Comparison of ENCODE assay signal across 32 cellular contexts in the genomic region with DNA sequence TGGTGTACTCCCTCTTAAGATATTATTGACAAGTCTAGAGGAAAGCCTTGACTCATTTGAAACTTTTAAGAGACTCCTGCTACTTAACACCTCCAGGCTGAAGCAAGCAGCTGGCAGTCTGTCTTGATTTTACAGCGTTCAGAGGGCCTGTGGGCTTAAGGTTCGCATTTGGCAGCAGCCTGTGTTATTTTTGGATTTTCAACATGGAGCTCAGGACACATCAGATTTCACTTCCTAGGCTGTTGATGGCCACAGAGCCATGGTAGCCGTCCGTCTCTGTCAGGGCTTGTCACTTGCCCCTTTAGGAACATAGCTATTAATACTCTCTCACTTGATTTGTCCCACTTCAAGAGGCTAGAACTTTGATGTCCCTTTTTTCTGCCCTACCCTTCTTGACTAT.
A peak's percentile ranks its signal among the peaks of the same experiment; 100 is the strongest.
DNase-seq lines count a peak whose midpoint lies in the region; ATAC-seq and TF ChIP-seq lines count a peak whose summit lies in the region.
"Had no signal": no experiment of that assay in that cellular context is flagged by ENCODE, and none has a peak within 500 bp of the region (broad histone marks: within the 10 kb centered on the region; RNA-seq: fewer than 3 reads in every experiment).

No MANE protein-coding gene starts in this region.

- H3K14ac ChIP-seq in neuronal stem cell (ENCODE audit: low read length): no peak overlapping the region

- H4K91ac ChIP-seq in neuronal stem cell (ENCODE audit: low read depth, low read length, poor library complexity): no peak overlapping the region

- H2AK5ac ChIP-seq in neuronal stem cell (ENCODE audit: low read depth, low read length): no peak overlapping the region

- ATAC-seq in activated CD8-positive, alpha-beta memory T cell treated with anti-CD3 and anti-CD28 coated beads, Interleukin-2, amount 10 ng/mL, durations not matched to agents 7 days and 5 days: no peak
- ATAC-seq in aorta (ENCODE audit: low FRiP score): no peak
- ATAC-seq in HG03342 (IDR thresholded peaks at IDR 0.05; ENCODE audit: unreplicated experiment): no peak
- ATAC-seq: activated CD4-positive, CD25-positive, alpha-beta regulatory T cell treated with anti-CD3 and anti-CD28 coated beads, Interleukin-2, amount 50 U/mL, for 24 hours; effector memory CD8-positive, alpha-beta T cell; natural killer cell; PC-3; right lobe of liver had no signal

- intact Hi-C loops in left ventricle myocardium inferior (cut with micrococcal nuclease): no loop called here
- intact Hi-C loops in aorta (cut with DNase I): loop anchor here in 1 of 2 donors (5.0 kb wide), 1 partner anchor 163 kb away; the partner anchor contains the start of gene TMEM131

- H2AFZ ChIP-seq in neuronal stem cell (ENCODE audit: low read length): no peak overlapping the region
- H2AFZ ChIP-seq: parathyroid adenoma had no signal

- no peak overlapping the region for H3K4me3 Mint-ChIP-seq in activated CD8-positive, alpha-beta memory T cell treated with anti-CD3 and anti-CD28 coated beads, Interleukin-2, amount 10 ng/mL, durations not matched to agents 7 days and 5 days
- H3K4me3 Mint-ChIP-seq: activated CD4-positive, alpha-beta memory T cell treated with anti-CD3 and anti-CD28 coated beads, Interleukin-2, amount 10 ng/mL, durations not matched to agents 7 days and 5 days; activated naive CD8-positive, alpha-beta T cell treated with anti-CD3 and anti-CD28 coated beads, Interleukin-2, amount 10 ng/mL, durations not matched to agents 7 days and 5 days; CD4-positive, CD25-positive, alpha-beta regulatory T cell; effector memory CD8-positive, alpha-beta T cell; HFFc6; mesothelial cell of epicardium; natural killer cell; type B pancreatic cell had no signal

- H3K27me3 ChIP-seq in left ventricle myocardium inferior (ENCODE audit: low read depth): no peaks in the 10 kb centered on the region
- H3K27me3 ChIP-seq in neuronal stem cell (ENCODE audit: control insufficient read depth in 3 of 3, insufficient read depth in 3 of 3, low read depth in 1 of 3, low read length in 3 of 3): no peaks in the 10 kb centered on the region
- H3K27me3 ChIP-seq in aorta (ENCODE audit: control insufficient read depth in 1 of 2, insufficient read depth in 2 of 2, low read length in 1 of 2): no peaks in the 10 kb centered on the region
- H3K27me3 ChIP-seq: colonic mucosa, right lobe of liver, SJCRH30, stomach had no signal

- H3K4me1 ChIP-seq in left ventricle myocardium inferior (peaks cover 85% of the 10 kb centered on the region), neuronal stem cell (ENCODE audit: control insufficient read depth in 2 of 2, insufficient read depth in 1 of 2, low read depth in 1 of 2, low read length in 2 of 2) (peaks cover 0 to 2% of the 10 kb centered on the region in 2 donors), aorta (ENCODE audit: control insufficient read depth in 1 of 2, insufficient read depth in 2 of 2, low read length in 2 of 2) (peaks cover 0 to 5% of the 10 kb centered on the region in 2 donors)
- H3K4me1 ChIP-seq: colonic mucosa, parathyroid adenoma, right lobe of liver had no signal

- H3K9me3 ChIP-seq in left ventricle myocardium inferior (replicated peaks) (no peaks in the 10 kb centered on the region), neuronal stem cell (replicated peaks in 1 of 2; ENCODE audit: control insufficient read depth in 2 of 2, insufficient read depth in 1 of 2, low read depth in 1 of 2, low read length in 2 of 2) (no peaks in the 10 kb centered on the region), aorta (ENCODE audit: control insufficient read depth, low read length) (no peaks in the 10 kb centered on the region)
- H3K9me3 ChIP-seq: colonic mucosa, right lobe of liver, SJCRH30, stomach had no signal

- no peak overlapping the region for H2BK12ac ChIP-seq in neuronal stem cell (ENCODE audit: low read length)

- H3K36me3 ChIP-seq in left ventricle myocardium inferior (no peaks in the 10 kb centered on the region), neuronal stem cell (replicated peaks in 1 of 2; ENCODE audit: control insufficient read depth in 2 of 2, insufficient read depth in 2 of 2, low read length in 2 of 2) (no peaks in the 10 kb centered on the region), aorta (ENCODE audit: control insufficient read depth in 1 of 2, insufficient read depth in 2 of 2, low read length in 1 of 2) (no peaks in the 10 kb centered on the region)
- H3K36me3 ChIP-seq: colonic mucosa, right lobe of liver, SJCRH30, stomach had no signal

- no peak overlapping the region for H3K9ac ChIP-seq in neuronal stem cell (ENCODE audit: low read depth, low read length, poor library complexity)
- H3K9ac ChIP-seq: parathyroid adenoma had no signal

- H3K9me3 Mint-ChIP-seq in activated CD8-positive, alpha-beta memory T cell treated with anti-CD3 and anti-CD28 coated beads, Interleukin-2, amount 10 ng/mL, durations not matched to agents 7 days and 5 days (ENCODE audit: low read depth): no peaks in the 10 kb centered on the region
- H3K9me3 Mint-ChIP-seq: activated CD4-positive, alpha-beta memory T cell treated with anti-CD3 and anti-CD28 coated beads, Interleukin-2, amount 10 ng/mL, durations not matched to agents 7 days and 5 days; activated naive CD8-positive, alpha-beta T cell treated with anti-CD3 and anti-CD28 coated beads, Interleukin-2, amount 10 ng/mL, durations not matched to agents 7 days and 5 days; effector memory CD8-positive, alpha-beta T cell; HFFc6; mesothelial cell of epicardium; natural killer cell; type B pancreatic cell had no signal

- H3K27ac ChIP-seq in left ventricle myocardium inferior (replicated peaks): peak overlapping the region; percentile 94
- H3K27ac ChIP-seq in neuronal stem cell (replicated peaks; ENCODE audit: low read length): no peak overlapping the region
- H3K27ac ChIP-seq in aorta (ENCODE audit: low read depth in 1 of 2, low read length in 2 of 2): peak overlapping the region; percentile 18 to 88
- H3K27ac ChIP-seq: colonic mucosa, parathyroid adenoma, right lobe of liver, SJCRH30 had no signal

- no peak overlapping the region for H3K4me2 ChIP-seq in neuronal stem cell (ENCODE audit: insufficient read depth, low read length, poor library complexity, severe bottlenecking)

- H2BK5ac ChIP-seq in neuronal stem cell (ENCODE audit: low read length): no peak overlapping the region

- H3K4me1 Mint-ChIP-seq in activated CD8-positive, alpha-beta memory T cell treated with anti-CD3 and anti-CD28 coated beads, Interleukin-2, amount 10 ng/mL, durations not matched to agents 7 days and 5 days: no peaks in the 10 kb centered on the region
- H3K4me1 Mint-ChIP-seq: activated CD4-positive, alpha-beta memory T cell treated with anti-CD3 and anti-CD28 coated beads, Interleukin-2, amount 10 ng/mL, durations not matched to agents 7 days and 5 days; activated naive CD8-positive, alpha-beta T cell treated with anti-CD3 and anti-CD28 coated beads, Interleukin-2, amount 10 ng/mL, durations not matched to agents 7 days and 5 days; CD4-positive, CD25-positive, alpha-beta regulatory T cell; natural killer cell had no signal

- peaks cover 14% of the 10 kb centered on the region for H3K27me3 Mint-ChIP-seq in activated CD8-positive, alpha-beta memory T cell treated with anti-CD3 and anti-CD28 coated beads, Interleukin-2, amount 10 ng/mL, durations not matched to agents 7 days and 5 days
- H3K27me3 Mint-ChIP-seq: type B pancreatic cell had no signal

- TF ChIP-seq CTCF in left ventricle myocardium inferior (IDR thresholded peaks at IDR 0.05; ENCODE audit: borderline replicate concordance): no peak

- WGBS in neuronal stem cell (ENCODE audit: extremely low coverage in 2 of 2, insufficient read length in 2 of 2, insufficient replicate concordance in 1 of 2), 2 donors: no CpG with 5 or more reads among the region's 4 CpGs
- WGBS in aorta, 2 donors: 3 to 5% methylated on average over 4 of the region's 4 CpGs

- H2BK15ac ChIP-seq in neuronal stem cell (ENCODE audit: low read length): peak overlapping the region; percentile 9

- H3K23ac ChIP-seq in neuronal stem cell (ENCODE audit: low read depth, low read length, poor library complexity): no peak overlapping the region

- no peaks in the 10 kb centered on the region for H3K36me3 Mint-ChIP-seq in activated CD8-positive, alpha-beta memory T cell treated with anti-CD3 and anti-CD28 coated beads, Interleukin-2, amount 10 ng/mL, durations not matched to agents 7 days and 5 days
- H3K36me3 Mint-ChIP-seq: activated naive CD8-positive, alpha-beta T cell treated with anti-CD3 and anti-CD28 coated beads, Interleukin-2, amount 10 ng/mL, durations not matched to agents 7 days and 5 days; CD4-positive, CD25-positive, alpha-beta regulatory T cell; mesothelial cell of epicardium; natural killer cell; type B pancreatic cell had no signal

- H3K4me3 ChIP-seq in left ventricle myocardium inferior (peak overlapping the region; percentile 14), neuronal stem cell (ENCODE audit: low read length in 2 of 2) (no peak overlapping the region), aorta (ENCODE audit: low read length in 2 of 2) (no peak overlapping the region)
- H3K4me3 ChIP-seq: colonic mucosa, right lobe of liver, SJCRH30, stomach had no signal

- CTCF ChIA-PET in activated CD8-positive, alpha-beta memory T cell treated with anti-CD3 and anti-CD28 coated beads, Interleukin-2, amount 10 ng/mL, durations not matched to agents 7 days and 5 days (lab: Charles Lee): no interaction called here

- H3K4ac ChIP-seq in neuronal stem cell (ENCODE audit: low read length): no peak overlapping the region

- H3K79me1 ChIP-seq in neuronal stem cell (ENCODE audit: low read depth, low read length): no peaks in the 10 kb centered on the region

- no peak overlapping the region for H4K8ac ChIP-seq in neuronal stem cell (ENCODE audit: low read depth, low read length)

- no peak overlapping the region for H3K27ac Mint-ChIP-seq in activated CD8-positive, alpha-beta memory T cell treated with anti-CD3 and anti-CD28 coated beads, Interleukin-2, amount 10 ng/mL, durations not matched to agents 7 days and 5 days
- H3K27ac Mint-ChIP-seq: activated CD4-positive, alpha-beta memory T cell treated with anti-CD3 and anti-CD28 coated beads, Interleukin-2, amount 10 ng/mL, durations not matched to agents 7 days and 5 days; activated naive CD8-positive, alpha-beta T cell treated with anti-CD3 and anti-CD28 coated beads, Interleukin-2, amount 10 ng/mL, durations not matched to agents 7 days and 5 days; CD4-positive, CD25-positive, alpha-beta regulatory T cell; effector memory CD8-positive, alpha-beta T cell; HFFc6; mesothelial cell of epicardium; natural killer cell; type B pancreatic cell had no signal

- H2BK120ac ChIP-seq in neuronal stem cell (ENCODE audit: low read depth, low read length): no peak overlapping the region

- DNase-seq in activated CD8-positive, alpha-beta memory T cell treated with anti-CD3 and anti-CD28 coated beads, Interleukin-2, amount 10 ng/mL, durations not matched to agents 7 days and 5 days: peak; percentile 28
- no peak for DNase-seq in activated CD8-positive, alpha-beta memory T cell treated with anti-CD3 and anti-CD28 coated beads, Interleukin-2, amount 50 U/mL, for 48 hours
- DNase-seq in left ventricle myocardium inferior (peak; percentile 50), neuronal stem cell (ENCODE audit: low spot score) (no peak), aorta (no peak), islet precursor cell (no peak), RPMI8226 (no peak)
- DNase-seq: 8988T; activated CD4-positive, alpha-beta memory T cell treated with anti-CD3 and anti-CD28 coated beads, Interleukin-2, amount 10 ng/mL, durations not matched to agents 7 days and 5 days; activated effector memory CD4-positive, alpha-beta T cell treated with Interleukin-2 at 50 U/mL for 16 hours; activated naive CD8-positive, alpha-beta T cell treated with anti-CD3 and anti-CD28 coated beads, Interleukin-2, amount 10 ng/mL, durations not matched to agents 7 days and 5 days; activated T-cell treated with anti-CD3 and anti-CD28 coated beads for 4 hours; CD4-positive, CD25-positive, alpha-beta regulatory T cell; colonic mucosa; effector memory CD8-positive, alpha-beta T cell; HFFc6; kidney glomerular epithelial cell; natural killer cell; NCI-H1436; NCI-H2107; NCI-H446; PC-3; right lobe of liver; stimulated activated CD8-positive, alpha-beta memory T cell treated with anti-CD3 and anti-CD28 coated beads, Interleukin-4, amount 100 ng/mL, for 48 hours; stomach; T-helper 1 cell had no signal

- H3K18ac ChIP-seq in neuronal stem cell (ENCODE audit: low read length): no peak overlapping the region

Comparison
In these comparisons a context has a peak if more than half of its experiments do, and no peak if none do; other contexts are left out.
1. DNase-seq: peak in activated CD8-positive, alpha-beta memory T cell treated with anti-CD3 and anti-CD28 coated beads, Interleukin-2, amount 10 ng/mL, durations not matched to agents 7 days and 5 days (single experiment) and left ventricle myocardium inferior (single experiment); none in activated CD8-positive, alpha-beta memory T cell treated with anti-CD3 and anti-CD28 coated beads, Interleukin-2, amount 50 U/mL, for 48 hours (single experiment), neuronal stem cell (single experiment), aorta (0 of 2), islet precursor cell (single experiment) and RPMI8226 (single experiment).